8 cellular contexts compared by ENCODE assay signal in the genomic region with DNA sequence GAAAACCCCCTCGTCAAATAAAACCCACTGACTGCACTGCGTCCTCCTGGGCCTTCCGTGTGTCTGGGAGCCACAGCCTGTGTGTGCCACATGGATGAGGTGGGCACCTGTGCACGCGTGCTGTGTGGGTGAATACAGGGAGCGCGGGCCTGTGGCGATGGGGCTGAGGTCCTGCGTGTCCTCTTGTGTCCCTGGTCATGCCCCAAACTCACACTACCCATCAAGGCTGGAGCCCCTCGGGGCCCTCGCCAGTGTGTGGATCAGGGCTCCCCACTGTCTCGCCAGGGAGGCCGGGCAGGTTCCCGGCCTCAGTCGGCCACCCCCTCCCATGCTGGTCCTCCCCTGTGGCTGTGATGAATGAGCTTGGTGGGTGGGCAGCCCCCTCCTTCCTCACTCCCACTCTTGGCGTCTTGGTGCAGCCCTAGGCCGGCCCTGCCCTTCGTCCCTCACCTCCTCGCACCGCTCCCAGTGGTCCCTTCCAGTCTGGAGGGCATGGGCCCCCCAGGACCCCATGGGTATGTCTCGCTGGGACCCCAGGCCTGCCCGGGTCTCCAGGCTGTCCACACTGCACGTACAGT. TPM values are rescaled to one million over a fixed set of nuclear protein-coding genes. Genes with fewer than 3 reads are reported as not detected.
A peak's percentile ranks its signal among the peaks of the same experiment; 100 is the strongest.
DNase-seq lines count a peak whose midpoint lies in the region; ATAC-seq and TF ChIP-seq lines count a peak whose summit lies in the region.

No MANE protein-coding gene starts in this region.

- peaks cover 49% of the 10 kb centered on the region for H3K27me3 ChIP-seq in NT2/D1 (ENCODE audit: insufficient read depth, insufficient read length)
- peaks cover 32% of the 10 kb centered on the region for H3K27me3 ChIP-seq in trophoblast cell (ENCODE audit: insufficient read depth, low read length)

- peaks cover 21% of the 10 kb centered on the region for H3K79me1 ChIP-seq in trophoblast cell (ENCODE audit: low read length)

- H3K23ac ChIP-seq in trophoblast cell (ENCODE audit: low read length), result no peak overlapping the region

- H3K27ac Mint-ChIP-seq in Calu3 (ENCODE audit: unreplicated experiment), result peak overlapping the region; percentile 1

- H2AK5ac ChIP-seq in trophoblast cell (ENCODE audit: low read length), result peak overlapping the region; percentile 77

- peaks cover 12% of the 10 kb centered on the region for H3K79me2 ChIP-seq in trophoblast cell (ENCODE audit: control insufficient read depth, insufficient read depth, low read length, poor library complexity)

- H3K4me2 ChIP-seq in trophoblast cell (ENCODE audit: low read length), result peak overlapping the region; percentile 79

- no peak overlapping the region for H2BK5ac ChIP-seq in trophoblast cell (ENCODE audit: low read depth, low read length, poor library complexity)

- H3K18ac ChIP-seq in trophoblast cell (ENCODE audit: low read length), result peak overlapping the region; percentile 67

- H3K4me3 ChIP-seq in NT2/D1 (ENCODE audit: insufficient read length, low read depth) (peak overlapping the region; percentile 62), epithelial cell of proximal tubule (ENCODE audit: low read depth, low read length) (peak overlapping the region; percentile 59), trophoblast cell (ENCODE audit: low read depth, low read length) (peak overlapping the region; percentile 71)

- peak overlapping the region; percentile 19 for H2AFZ ChIP-seq in trophoblast cell (ENCODE audit: insufficient read depth, low read length, poor library complexity)

- H3K27ac ChIP-seq in trophoblast cell (ENCODE audit: low read depth, low read length), result no peak overlapping the region

- H3K36me3 Mint-ChIP-seq in Calu3 (ENCODE audit: insufficient read depth, unreplicated experiment), result peaks cover 93% of the 10 kb centered on the region

- H4K8ac ChIP-seq in trophoblast cell (ENCODE audit: low read depth, low read length), result peak overlapping the region; percentile 81

- BruUV-seq in Calu3 (replicated peaks; lab: Mats Ljungman, UMichigan), result no TSS peak

- H3K4ac ChIP-seq in trophoblast cell (ENCODE audit: low read depth, low read length), result peak overlapping the region; percentile 30

- H3K4me1 ChIP-seq in NT2/D1 (ENCODE audit: insufficient read depth, insufficient read length) (peaks cover 39% of the 10 kb centered on the region), trophoblast cell (ENCODE audit: control insufficient read depth in 1 of 2, insufficient read depth in 2 of 2, low read length in 2 of 2) (peaks cover 52 to 54% of the 10 kb centered on the region in 2 experiments)

- no peak for ATAC-seq in GM18867 (IDR thresholded peaks at IDR 0.05; ENCODE audit: unreplicated experiment)

- no CpG with 5 or more reads among the region's 23 CpGs for WGBS in trophoblast cell (ENCODE audit: extremely low coverage, insufficient coverage, insufficient read length)

- H3K9me3 ChIP-seq in NT2/D1 (ENCODE audit: insufficient read depth, low read length), result no peaks in the 10 kb centered on the region
- peaks cover 5% of the 10 kb centered on the region for H3K9me3 ChIP-seq in trophoblast cell (ENCODE audit: insufficient read depth, low read depth, low read length)

- DNase-seq in Calu3 (no peak), NT2/D1 (ENCODE audit: low read depth, low spot score) (no peak), epithelial cell of proximal tubule (ENCODE audit: low read depth) (no peak), trophoblast cell (no peak), DMS79 (lab: John Stamatoyannopoulos, UW) (no peak), AG08395 (ENCODE audit: low spot score) (no peak), NCI-H2196 (lab: John Stamatoyannopoulos, UW; ENCODE audit: unreplicated experiment) (no peak)

- H3K9me3 Mint-ChIP-seq in Calu3 (ENCODE audit: low read depth, unreplicated experiment), result no peaks in the 10 kb centered on the region

- H3K9ac ChIP-seq in NT2/D1 (ENCODE audit: insufficient read length, low read depth), result peak overlapping the region; percentile 88
- no peak overlapping the region for H3K9ac ChIP-seq in trophoblast cell (ENCODE audit: low read length)

- peak overlapping the region; percentile 78 for H3K4me3 Mint-ChIP-seq in Calu3 (ENCODE audit: low read depth, unreplicated experiment)

- peak overlapping the region; percentile 67 for H4K12ac ChIP-seq in trophoblast cell (ENCODE audit: low read depth, low read length)

- H3K36me3 ChIP-seq in NT2/D1 (ENCODE audit: insufficient read depth, insufficient read length, low read length) (peaks cover 22% of the 10 kb centered on the region), trophoblast cell (ENCODE audit: control insufficient read depth in 1 of 2, insufficient read depth in 2 of 2, low read length in 2 of 2) (peaks cover 14 to 16% of the 10 kb centered on the region in 2 experiments)

- TF ChIP-seq CTCF in Calu3 (IDR thresholded peaks at IDR 0.05; ENCODE audit: unreplicated experiment), result no peak
- no peak for TF ChIP-seq CTCF in epithelial cell of proximal tubule (conservative IDR thresholded peaks at IDR 0.05; ENCODE audit: low read depth, low read length)

- peak overlapping the region; percentile 35 for H2BK120ac ChIP-seq in trophoblast cell (ENCODE audit: insufficient read depth, low read length, poor library complexity)

- CTCF ChIA-PET in Calu3 (lab: Charles Lee), result interaction anchor here (0.5 to 1.1 kb wide), 2 partner anchors 13 to 277 kb away, joined by 4 to 5 read pairs; a partner anchor contains a TSS

- H3K27me3 Mint-ChIP-seq in Calu3 (ENCODE audit: unreplicated experiment), result no peaks in the 10 kb centered on the region

- peak overlapping the region; percentile 85 for H3K14ac ChIP-seq in trophoblast cell (ENCODE audit: low read length)

- H4K91ac ChIP-seq in trophoblast cell (ENCODE audit: low read depth, low read length), result peak overlapping the region; percentile 83

- peak overlapping the region; percentile 63 for H2BK12ac ChIP-seq in trophoblast cell (ENCODE audit: low read length)

- H3K4me1 Mint-ChIP-seq in Calu3 (ENCODE audit: low read depth, unreplicated experiment), result peaks cover 34% of the 10 kb centered on the region

- intact Hi-C loops in Calu3 (cut with micrococcal nuclease; ENCODE audit: unreplicated experiment), result no loop called here

RNA-seq across cellular contexts. Expression of a gene that starts 0.7 kb away (rescaled TPM):
- total RNA-seq in Calu3 (2022), result 472 and 482 TPM in 2 replicates
- total RNA-seq in epithelial cell of proximal tubule, result 538 and 626 TPM in 2 replicates
- 171 and 180 TPM in 2 replicates for polyA plus RNA-seq in trophoblast cell (2013)

RNA-seq across cellular contexts. Expression of a gene that starts 4.3 kb away (rescaled TPM):
- total RNA-seq in Calu3 (2022) (33.4 and 35.3 TPM in 2 replicates), epithelial cell of proximal tubule (21.0 and 55.7 TPM in 2 replicates)
- polyA plus RNA-seq in trophoblast cell (2013), result 2.6 and 3.1 TPM in 2 replicates

RNA-seq across cellular contexts. Expression of a gene that starts 10.3 kb away (rescaled TPM):
- 107 and 115 TPM in 2 replicates for total RNA-seq in Calu3 (2022)
- total RNA-seq in epithelial cell of proximal tubule, result 166 and 213 TPM in 2 replicates
- 179 and 185 TPM in 2 replicates for polyA plus RNA-seq in trophoblast cell (2013)

RNA-seq across cellular contexts. Expression of a gene that starts 10.6 kb away (rescaled TPM):
- 28.9 and 36.3 TPM in 2 replicates for total RNA-seq in Calu3 (2022)
- total RNA-seq in epithelial cell of proximal tubule, result 118 and 188 TPM in 2 replicates
- polyA plus RNA-seq in trophoblast cell (2013), result 18.2 and 20.5 TPM in 2 replicates

RNA-seq across cellular contexts. Expression of a gene that starts 13.3 kb away (rescaled TPM):
- total RNA-seq in Calu3 (2022) (134 and 151 TPM in 2 replicates), epithelial cell of proximal tubule (19.1 and 34.7 TPM in 2 replicates)
- 56.3 and 56.7 TPM in 2 replicates for polyA plus RNA-seq in trophoblast cell (2013)
